In the genomic region with DNA sequence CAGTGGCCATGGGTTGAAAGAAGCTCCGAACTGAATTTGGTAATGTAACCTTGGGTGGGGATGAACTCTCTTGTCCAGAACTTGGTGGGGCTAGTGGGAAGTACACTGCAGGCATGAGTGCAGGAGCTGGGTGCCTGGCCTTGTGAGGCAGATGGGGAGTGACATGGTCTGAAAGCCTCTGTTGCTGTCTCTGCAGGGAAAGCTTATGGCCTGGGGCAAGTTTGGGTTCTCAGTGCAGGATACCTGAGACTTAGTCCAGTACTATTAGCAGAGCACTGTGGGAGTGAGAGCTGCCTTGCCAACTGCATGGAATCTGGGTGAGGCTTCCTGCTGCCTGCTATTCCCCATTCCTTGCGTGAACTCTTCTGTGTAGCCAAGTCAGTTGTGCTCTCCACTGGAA, we compare ENCODE assay signal across 12 cellular contexts.
DNase-seq lines count a peak whose midpoint lies in the region; ATAC-seq and TF ChIP-seq lines count a peak whose summit lies in the region.
"Had no signal": no experiment of that assay in that cellular context is flagged by ENCODE, and none has a peak within 500 bp of the region (broad histone marks: within the 10 kb centered on the region; RNA-seq: fewer than 3 reads in every experiment).

No MANE protein-coding gene starts in this region.

- peaks cover 9% of the 10 kb centered on the region for H3K9me3 Mint-ChIP-seq in activated CD8-positive, alpha-beta T cell treated with anti-CD3 and anti-CD28 coated beads for 36 hours

- no peak for TF ChIP-seq CTCF in activated CD8-positive, alpha-beta T cell treated with anti-CD3 and anti-CD28 coated beads for 36 hours (IDR thresholded peaks at IDR 0.05)

- no peaks in the 10 kb centered on the region for H3K27me3 Mint-ChIP-seq in activated CD8-positive, alpha-beta T cell treated with anti-CD3 and anti-CD28 coated beads for 36 hours
- H3K27me3 Mint-ChIP-seq: CD4-positive, alpha-beta memory T cell had no signal

- CTCF ChIA-PET in activated CD8-positive, alpha-beta T cell treated with anti-CD3 and anti-CD28 coated beads for 36 hours (lab: Charles Lee) = no interaction called here

- H3K4me3 Mint-ChIP-seq in activated CD8-positive, alpha-beta T cell treated with anti-CD3 and anti-CD28 coated beads for 36 hours = no peak overlapping the region
- H3K4me3 Mint-ChIP-seq: CD4-positive, alpha-beta memory T cell; HFFc6 had no signal

- peak; percentile 39 for DNase-seq in NCI-H226
- peak; percentile 35 for DNase-seq in kidney tubule cell (ENCODE audit: low spot score)
- peak; percentile 27 for DNase-seq in renal cortical epithelial cell (ENCODE audit: low read depth)
- no peak for DNase-seq in NCI-H345 treated with DMSO at 0.1 percent for 48 hours (lab: John Stamatoyannopoulos, UW; ENCODE audit: unreplicated experiment)
- no peak for DNase-seq in activated CD8-positive, alpha-beta T cell treated with anti-CD3 and anti-CD28 coated beads for 36 hours
- DNase-seq in activated T-cell treated with anti-CD3 and anti-CD28 coated beads for 4 hours = no peak
- DNase-seq: C1 segment of cervical spinal cord; CD4-positive, alpha-beta memory T cell; COR-L47; DMS79 treated with DMSO at 0.1 percent for 48 hours; GOT3; HFFc6 had no signal

- POLR2A ChIA-PET in activated CD8-positive, alpha-beta T cell treated with anti-CD3 and anti-CD28 coated beads for 36 hours (lab: Charles Lee) = no interaction called here

- H3K4me1 Mint-ChIP-seq in activated CD8-positive, alpha-beta T cell treated with anti-CD3 and anti-CD28 coated beads for 36 hours (ENCODE audit: low read depth) = no peaks in the 10 kb centered on the region
- H3K4me1 Mint-ChIP-seq: CD4-positive, alpha-beta memory T cell had no signal

- ATAC-seq in activated CD8-positive, alpha-beta T cell treated with anti-CD3 and anti-CD28 coated beads for 36 hours = no peak

- intact Hi-C loops in activated CD8-positive, alpha-beta T cell treated with anti-CD3 and anti-CD28 coated beads for 36 hours (cut with micrococcal nuclease) = no loop called here

- no peak overlapping the region for H3K27ac Mint-ChIP-seq in activated CD8-positive, alpha-beta T cell treated with anti-CD3 and anti-CD28 coated beads for 36 hours
- H3K27ac Mint-ChIP-seq: CD4-positive, alpha-beta memory T cell; HFFc6 had no signal

- no peaks in the 10 kb centered on the region for H3K36me3 Mint-ChIP-seq in activated CD8-positive, alpha-beta T cell treated with anti-CD3 and anti-CD28 coated beads for 36 hours (ENCODE audit: low read depth)
- H3K36me3 Mint-ChIP-seq: CD4-positive, alpha-beta memory T cell had no signal

Comparison
In these comparisons a context has a peak if more than half of its experiments do, and no peak if none do; other contexts are left out.
1. DNase-seq: peak in NCI-H226 (single experiment), kidney tubule cell (single experiment) and renal cortical epithelial cell (single experiment); none in NCI-H345 treated with DMSO at 0.1 percent for 48 hours (single experiment), activated CD8-positive, alpha-beta T cell treated with anti-CD3 and anti-CD28 coated beads for 36 hours (single experiment) and activated T-cell treated with anti-CD3 and anti-CD28 coated beads for 4 hours (single experiment).